ENCODE assay signal across 23 cellular contexts in genomic region chr7:71442492-71443196, GRCh38.
A peak's percentile ranks its signal among the peaks of the same experiment; 100 is the strongest.
DNase-seq lines count a peak whose midpoint lies in the region; ATAC-seq and TF ChIP-seq lines count a peak whose summit lies in the region.
"Had no signal": no experiment of that assay in that cellular context is flagged by ENCODE, and none has a peak within 500 bp of the region (broad histone marks: within the 10 kb centered on the region; RNA-seq: fewer than 3 reads in every experiment).

No MANE protein-coding gene starts in this region.

- no peaks in the 10 kb centered on the region for H4K20me1 ChIP-seq in DND-41 (ENCODE audit: insufficient read depth, low read length)

- TF ChIP-seq CTCF in DND-41 (IDR thresholded peaks at IDR 0.05; ENCODE audit: borderline replicate concordance, extremely low read depth, low read length, poor library complexity, severe bottlenecking) (no peak), nephron progenitor cell (IDR thresholded peaks at IDR 0.05) (no peak), mesothelial cell of epicardium (IDR thresholded peaks at IDR 0.05; ENCODE audit: unreplicated experiment) (no peak)

- H3K4me2 ChIP-seq in DND-41 (ENCODE audit: insufficient read depth, low read length), result peak overlapping the region; percentile 59

- H3K4me3 Mint-ChIP-seq in nephron progenitor cell (peak overlapping the region; percentile 37), mesothelial cell of epicardium (no peak overlapping the region)
- H3K4me3 Mint-ChIP-seq in activated T-cell treated with anti-CD3 and anti-CD28 coated beads, Interleukin-2, amount 50 U/mL, for 24 hours, result no peak overlapping the region
- H3K4me3 Mint-ChIP-seq: activated T-cell treated with anti-CD3 and anti-CD28 coated beads, Interleukin-2, amount 50 U/mL, for 72 hours had no signal

- peaks cover 25% of the 10 kb centered on the region for H3K4me1 ChIP-seq in DND-41 (ENCODE audit: insufficient read depth, low read length)
- H3K4me1 ChIP-seq: HAP-1 had no signal

- H3K4me3 ChIP-seq in DND-41 (ENCODE audit: low read depth in 1 of 2, low read length in 2 of 2), result peak overlapping the region in 1 of 2 experiments; percentile 35; a peak in 2 of 4 replicates
- H3K4me3 ChIP-seq: HAP-1, heart right ventricle, lung had no signal

- H3K27me3 Mint-ChIP-seq in nephron progenitor cell (ENCODE audit: low read depth, poor library complexity) (peaks cover 6% of the 10 kb centered on the region), mesothelial cell of epicardium (ENCODE audit: low read depth) (peaks cover 1% of the 10 kb centered on the region)
- no peaks in the 10 kb centered on the region for H3K27me3 Mint-ChIP-seq in activated T-cell treated with anti-CD3 and anti-CD28 coated beads, Interleukin-2, amount 50 U/mL, for 24 hours

- peaks cover 30% of the 10 kb centered on the region for H3K9me3 Mint-ChIP-seq in nephron progenitor cell
- peaks cover 4% of the 10 kb centered on the region for H3K9me3 Mint-ChIP-seq in mesothelial cell of epicardium
- peaks cover 5% of the 10 kb centered on the region for H3K9me3 Mint-ChIP-seq in activated T-cell treated with anti-CD3 and anti-CD28 coated beads, Interleukin-2, amount 50 U/mL, for 24 hours

- no peaks in the 10 kb centered on the region for H3K79me2 ChIP-seq in DND-41 (ENCODE audit: insufficient read depth, low read length)

- ATAC-seq in DND-41 (ENCODE audit: insufficient read depth, low read depth), result peak; percentile 91
- ATAC-seq: activated CD4-positive, CD25-positive, alpha-beta regulatory T cell treated with anti-CD3 and anti-CD28 coated beads, Interleukin-2, amount 50 U/mL, for 24 hours; activated naive CD4-positive, alpha-beta T cell treated with anti-CD3 and anti-CD28 coated beads, Interleukin-2, amount 50 U/mL, for 72 hours; activated T-cell treated with anti-CD3 and anti-CD28 coated beads, Interleukin-2, amount 50 U/mL, for 72 hours; SK-N-SH treated with all-trans-retinoic acid at 6 μM for 48 hours had no signal

- H3K9me3 ChIP-seq in DND-41 (ENCODE audit: insufficient read depth, low read length, severe bottlenecking), result no peaks in the 10 kb centered on the region
- H3K9me3 ChIP-seq: HAP-1, heart right ventricle had no signal

- DNase-seq in DND-41, result peak; percentile 77
- DNase-seq in KG1 (lab: John Stamatoyannopoulos, UW), result peak; percentile 26
- peak; percentile 9 for DNase-seq in UCSD-AML1 (lab: John Stamatoyannopoulos, UW; ENCODE audit: unreplicated experiment)
- DNase-seq in nephron progenitor cell, result no peak
- DNase-seq in GM19238 (ENCODE audit: insufficient read length, low spot score), result no peak
- DNase-seq in kidney glomerular epithelial cell (lab: John Stamatoyannopoulos, UW), result no peak
- DNase-seq in mesothelial cell of epicardium (ENCODE audit: low spot score in 2 of 2, unreplicated experiment in 2 of 2), result no peak
- no peak for DNase-seq in activated T-cell treated with anti-CD3 and anti-CD28 coated beads, Interleukin-2, amount 50 U/mL, for 24 hours
- DNase-seq: activated T-cell treated with anti-CD3 and anti-CD28 coated beads, Interleukin-2, amount 50 U/mL, for 72 hours; cortex of kidney; heart right ventricle; Karpas-422; NCI-H1105 treated with DMSO at 0.1 percent for 48 hours; NCI-H2081 treated with DMSO at 0.1 percent for 48 hours; NCI-H446; stimulated activated CD4-positive, alpha-beta T cell treated with anti-CD3 and anti-CD28 coated beads, Interleukin-15, amount 100 ng/mL, for 24 hours; T-helper 9 cell had no signal

- peak overlapping the region; percentile 78 for H2AFZ ChIP-seq in DND-41 (ENCODE audit: low read depth, low read length)

- H3K27me3 ChIP-seq in DND-41 (ENCODE audit: insufficient read depth, low read length, poor library complexity), result no peaks in the 10 kb centered on the region
- H3K27me3 ChIP-seq: heart right ventricle had no signal

- H3K27ac Mint-ChIP-seq in nephron progenitor cell (peak overlapping the region; percentile 79), mesothelial cell of epicardium (no peak overlapping the region)
- no peak overlapping the region for H3K27ac Mint-ChIP-seq in activated T-cell treated with anti-CD3 and anti-CD28 coated beads, Interleukin-2, amount 50 U/mL, for 24 hours
- H3K27ac Mint-ChIP-seq: activated naive CD4-positive, alpha-beta T cell treated with anti-CD3 and anti-CD28 coated beads, Interleukin-2, amount 50 U/mL, for 72 hours; activated T-cell treated with anti-CD3 and anti-CD28 coated beads, Interleukin-2, amount 50 U/mL, for 72 hours had no signal

- peaks cover 44% of the 10 kb centered on the region for H3K4me1 Mint-ChIP-seq in nephron progenitor cell
- no peaks in the 10 kb centered on the region for H3K4me1 Mint-ChIP-seq in mesothelial cell of epicardium
- H3K4me1 Mint-ChIP-seq in activated T-cell treated with anti-CD3 and anti-CD28 coated beads, Interleukin-2, amount 50 U/mL, for 24 hours (ENCODE audit: low read depth), result no peaks in the 10 kb centered on the region

- peak overlapping the region; percentile 27 for H3K9ac ChIP-seq in DND-41 (ENCODE audit: low read depth, low read length)

- peaks cover 2% of the 10 kb centered on the region for H3K36me3 Mint-ChIP-seq in nephron progenitor cell (ENCODE audit: low read depth)
- peaks cover 2% of the 10 kb centered on the region for H3K36me3 Mint-ChIP-seq in mesothelial cell of epicardium
- no peaks in the 10 kb centered on the region for H3K36me3 Mint-ChIP-seq in activated T-cell treated with anti-CD3 and anti-CD28 coated beads, Interleukin-2, amount 50 U/mL, for 24 hours (ENCODE audit: low read depth)

- H3K36me3 ChIP-seq in DND-41 (ENCODE audit: insufficient read depth, low read length), result no peaks in the 10 kb centered on the region
- H3K36me3 ChIP-seq: HAP-1, heart right ventricle had no signal

- H3K27ac ChIP-seq in DND-41 (ENCODE audit: low read length), result peak overlapping the region; percentile 91
- H3K27ac ChIP-seq: heart right ventricle, RWPE1 had no signal

Comparison
In these comparisons a context has a peak if more than half of its experiments do, and no peak if none do; other contexts are left out.
1. DNase-seq: peak in DND-41 (single experiment), KG1 (single experiment) and UCSD-AML1 (single experiment); none in nephron progenitor cell (single experiment), GM19238 (single experiment), kidney glomerular epithelial cell (single experiment), mesothelial cell of epicardium (0 of 2) and activated T-cell treated with anti-CD3 and anti-CD28 coated beads, Interleukin-2, amount 50 U/mL, for 24 hours (single experiment).